9 cellular contexts compared by ENCODE assay signal in the genomic region with DNA sequence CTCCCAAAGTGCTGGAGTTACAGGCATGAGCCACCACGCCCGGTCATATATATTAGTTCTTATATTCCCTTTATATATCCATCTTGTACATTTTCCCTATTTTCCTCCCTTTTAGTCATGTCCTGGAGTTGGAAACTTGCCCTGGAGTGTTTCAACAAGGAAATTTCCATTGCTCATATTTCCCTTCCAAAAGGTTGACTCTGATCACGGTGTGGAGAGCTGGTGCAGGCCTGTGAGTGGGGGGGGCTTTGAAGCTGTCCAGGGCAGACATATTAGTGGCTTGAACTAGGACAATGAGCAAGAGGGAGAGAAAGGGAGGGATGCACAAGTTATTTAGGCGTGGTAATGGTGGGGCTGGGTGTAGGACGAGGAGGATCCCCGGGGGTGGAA. TPM values are rescaled to one million over a fixed set of nuclear protein-coding genes. Genes with fewer than 3 reads are reported as not detected.
DNase-seq lines count a peak whose midpoint lies in the region; ATAC-seq and TF ChIP-seq lines count a peak whose summit lies in the region.
"Had no signal": no experiment of that assay in that cellular context is flagged by ENCODE, and none has a peak within 500 bp of the region (broad histone marks: within the 10 kb centered on the region; RNA-seq: fewer than 3 reads in every experiment).

No MANE protein-coding gene starts in this region.

- ATAC-seq in heart right ventricle, result peak in 6 of 8 donors; percentile 10 to 51 (median 25)
- ATAC-seq in HG02798 (IDR thresholded peaks at IDR 0.05; ENCODE audit: poor library complexity, unreplicated experiment), result no peak
- ATAC-seq in HG03039 (IDR thresholded peaks at IDR 0.05; ENCODE audit: unreplicated experiment), result no peak

- POLR2A ChIA-PET in GM10248 (lab: Yijun Ruan, JAX), result interaction anchor here (0.6 kb wide), 1 partner anchor 47 kb away, joined by 3 read pairs; no protein-coding TSS in a partner anchor

- H3K4me1 ChIP-seq in heart right ventricle, result peaks cover 0 to 21% (median 8%) of the 10 kb centered on the region in 9 donors
- H3K4me1 ChIP-seq in smooth muscle cell (ENCODE audit: low read depth), result no peaks in the 10 kb centered on the region

- intact Hi-C loops in heart right ventricle (cut with DNase I), result loop anchor here in 8 of 10 donors (1.0 to 5.0 kb wide), 5 partner anchors 46 to 73 kb away; a partner anchor contains a TSS

- H3K9ac ChIP-seq in smooth muscle cell (ENCODE audit: low read depth), result no peak overlapping the region

- H3K4me3 ChIP-seq in heart right ventricle, result peak overlapping the region in 3 of 10 donors; percentile 32 to 47 (median 34)
- no peak overlapping the region for H3K4me3 ChIP-seq in smooth muscle cell

- H3F3A ChIP-seq in smooth muscle cell (ENCODE audit: low read depth), result no peaks in the 10 kb centered on the region

- CTCF ChIA-PET in GM10248 (lab: Yijun Ruan, JAX), result interaction anchor here (1.0 to 17.7 kb wide), 18 partner anchors 8 to 1635 kb away, joined by 3 to 609 read pairs (median 8); a partner anchor contains a TSS

- TF ChIP-seq CTCF in heart right ventricle (IDR thresholded peaks at IDR 0.05), result no peak
- TF ChIP-seq CTCF in smooth muscle cell (IDR thresholded peaks at IDR 0.05; ENCODE audit: borderline replicate concordance, insufficient read depth, poor library complexity, severe bottlenecking), result no peak
- no peak for TF ChIP-seq CTCF in GM10248 (IDR thresholded peaks at IDR 0.05; ENCODE audit: control extremely low read depth, extremely low read depth, low read depth, missing control alignments)

- peak overlapping the region; percentile 90 for H2AFZ ChIP-seq in smooth muscle cell (ENCODE audit: low read depth)

- 51 to 64% (median 62%) methylated on average over 6 of the region's 6 CpGs for WGBS in adipose tissue, 3 donors
- 50 to 55% methylated on average over 6 of the region's 6 CpGs for WGBS in heart right ventricle, 2 donors
- WGBS in smooth muscle cell (ENCODE audit: low lambda C conversion rate), result 75% methylated on average over 6 of the region's 6 CpGs

- no peaks in the 10 kb centered on the region for H3K36me3 ChIP-seq in heart right ventricle
- H3K36me3 ChIP-seq in smooth muscle cell (ENCODE audit: low read depth), result no peaks in the 10 kb centered on the region

- no peaks in the 10 kb centered on the region for H4K20me1 ChIP-seq in smooth muscle cell (ENCODE audit: low read depth)

- H3K4me2 ChIP-seq in smooth muscle cell, result no peak overlapping the region

- H3K27ac ChIP-seq in adipose tissue (ENCODE audit: low read depth, low read length), result peak overlapping the region; percentile 17
- peak overlapping the region in 4 of 10 donors; percentile 21 to 56 (median 50) for H3K27ac ChIP-seq in heart right ventricle
- H3K27ac ChIP-seq in smooth muscle cell (ENCODE audit: low read depth), result no peak overlapping the region

- no peaks in the 10 kb centered on the region for H3K79me2 ChIP-seq in smooth muscle cell (ENCODE audit: low read depth)

- DNase-seq in HT1080 (ENCODE audit: low read depth) (peak; percentile 30), heart right ventricle (no peak), smooth muscle cell (lab: John Stamatoyannopoulos, UW; ENCODE audit: unreplicated experiment) (no peak), GM10248 (ENCODE audit: extremely low spot score) (no peak), NCI-H1105 treated with DMSO at 0.1 percent for 48 hours (lab: John Stamatoyannopoulos, UW) (no peak)
- DNase-seq: naive B cell had no signal

- peaks cover 0 to 2% (median 0%) of the 10 kb centered on the region in 11 donors for H3K9me3 ChIP-seq in heart right ventricle
- no peaks in the 10 kb centered on the region for H3K9me3 ChIP-seq in smooth muscle cell (replicated peaks; ENCODE audit: low read depth)

- H3K27me3 ChIP-seq in heart right ventricle (no peaks in the 10 kb centered on the region), smooth muscle cell (ENCODE audit: low read depth) (no peaks in the 10 kb centered on the region)

RNA-seq across cellular contexts. Expression of a gene that starts 30.5 kb away (rescaled TPM):
- total RNA-seq in HT1080 (2014; rRNA removed; shearing (Covaris generic)), result not detected in 2 replicates
- not detected in 2 replicates for polyA plus RNA-seq in HT1080 (2015; cell fraction: cytosol; rRNA removed)
- not detected in 2 replicates for polyA plus RNA-seq in HT1080 (2015; cell fraction: nucleus; rRNA removed)
- polyA plus RNA-seq in adipose tissue (1 to 10 TPM in 1 of 3 donors, under 1 TPM in 2; 0.45 to 3.1 (median 0.70) TPM), heart right ventricle (under 1 TPM in 1 of 2 donors, not detected in 1; 0.03 TPM), smooth muscle cell (0.44 and 0.86 TPM in 2 replicates)
- total RNA-seq in heart right ventricle (under 1 TPM in 1 of 10 donors, not detected in 9; 0.37 TPM), smooth muscle cell (0.13 and 0.18 TPM in 2 replicates)

RNA-seq across cellular contexts. Expression of a gene that starts 48.8 kb away (rescaled TPM):
- total RNA-seq in HT1080 (2014; rRNA removed; shearing (Covaris generic)), result not detected in 2 replicates
- 0.01 TPM in 1 of 2 replicates, not detected in the other for polyA plus RNA-seq in HT1080 (2015; cell fraction: cytosol; rRNA removed)
- polyA plus RNA-seq in HT1080 (2015; cell fraction: nucleus; rRNA removed), result not detected in 2 replicates
- polyA plus RNA-seq in adipose tissue (under 1 TPM in 1 of 3 donors, not detected in 2; 0.02 TPM), heart right ventricle (not detected), smooth muscle cell (not detected in 2 replicates)
- total RNA-seq in heart right ventricle (not detected), smooth muscle cell (not detected in 2 replicates)

Comparison
In these comparisons a context has a peak if more than half of its experiments do, and no peak if none do; other contexts are left out.
1. ATAC-seq: peak in heart right ventricle (6 of 8); none in HG02798 (single experiment) and HG03039 (single experiment).